8 cellular contexts compared by ENCODE assay signal in the genomic region with DNA sequence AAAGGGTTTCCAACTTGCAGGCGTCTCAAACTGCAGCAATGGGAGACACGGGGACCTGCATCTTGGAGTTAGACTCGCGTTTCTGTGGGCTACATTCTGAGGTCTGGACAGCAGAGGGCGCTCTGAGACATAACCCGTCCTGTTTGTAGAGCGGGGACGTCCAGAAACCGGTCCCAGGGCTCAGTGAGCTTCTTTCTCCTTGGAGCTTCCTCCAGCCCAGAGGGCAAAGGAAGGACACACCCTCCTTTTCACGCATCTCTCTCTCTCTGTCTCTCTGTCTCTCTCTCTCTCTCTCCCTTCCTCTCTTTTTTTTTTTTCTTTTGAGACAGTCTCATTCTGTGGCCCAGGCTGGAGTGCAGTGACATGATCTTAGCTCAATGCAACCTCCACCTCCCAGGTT.
DNase-seq lines count a peak whose midpoint lies in the region; ATAC-seq lines count a peak whose summit lies in the region.

No MANE protein-coding gene starts in this region.

- DNase-seq in ACHN = peak; percentile 84
- peak; percentile 79 for DNase-seq in GM19240 (ENCODE audit: insufficient read length, low spot score)
- peak; percentile 13 for DNase-seq in NCI-H446 treated with DMSO at 0.1 percent for 48 hours (lab: John Stamatoyannopoulos, UW)
- peak; percentile 86 for DNase-seq in activated CD4-positive, CD25-positive, alpha-beta regulatory T cell treated with anti-CD3 and anti-CD28 coated beads, Interleukin-2, amount 50 U/mL, for 72 hours
- DNase-seq in central memory CD4-positive, alpha-beta T cell = peak; percentile 70
- peak; percentile 77 for DNase-seq in kidney tubule cell (ENCODE audit: low spot score)
- peak; percentile 87 for DNase-seq in stimulated activated CD4-positive, alpha-beta T cell treated with anti-CD3 and anti-CD28 coated beads, Interleukin-4, amount 100 ng/mL, for 1 hour

- ATAC-seq in GM19035 (IDR thresholded peaks at IDR 0.05; ENCODE audit: unreplicated experiment) = no peak

- in situ Hi-C loops in ACHN (cut with HindIII; ENCODE audit: low pct_ligation_motif_present, low pct_unique_long_range_greater_than_20kb, low sequenced_read_pairs) = no loop called here

Comparison
In these comparisons a context has a peak if more than half of its experiments do, and no peak if none do; other contexts are left out.
1. DNase-seq: peak in every context shown above with its lines; median percentile 87 in stimulated activated CD4-positive, alpha-beta T cell treated with anti-CD3 and anti-CD28 coated beads, Interleukin-4, amount 100 ng/mL, for 1 hour; 86 in activated CD4-positive, CD25-positive, alpha-beta regulatory T cell treated with anti-CD3 and anti-CD28 coated beads, Interleukin-2, amount 50 U/mL, for 72 hours; 84 in ACHN; 79 in GM19240; 77 in kidney tubule cell; 70 in central memory CD4-positive, alpha-beta T cell; 13 in NCI-H446 treated with DMSO at 0.1 percent for 48 hours.